ENCODE assay signal across 1 cellular context in genomic region chr7:149071641-149072437, GRCh38.
TF ChIP-seq lines count a peak whose summit lies in the region.

No MANE protein-coding gene starts in this region.

TF ChIP-seq in K562, 482 proteins besides CTCF, POLR2A, EP300 and RAD21:
- TF ChIP-seq TCF15 (CRISPR knock-in tag; IDR thresholded peaks at IDR 0.05) (no peak), NFIC (IDR thresholded peaks at IDR 0.05) (peak; percentile 15; the same call in 1 of the 2 replicates), PCBP1 (IDR thresholded peaks at IDR 0.05; ENCODE audit: low read depth, low read length, poor library complexity, severe bottlenecking) (peak; percentile 72), NR1H2 (CRISPR knock-in tag; IDR thresholded peaks at IDR 0.05) (no peak), ZKSCAN1 (IDR thresholded peaks at IDR 0.05; ENCODE audit: low read depth, low read length) (no peak), ZNF282 (CRISPR knock-in tag; IDR thresholded peaks at IDR 0.05) (peak; percentile 37; the same call in 1 of the 2 replicates), FOXJ3 (CRISPR knock-in tag; IDR thresholded peaks at IDR 0.05) (no peak), SMC3 (conservative IDR thresholded peaks at IDR 0.05; ENCODE audit: insufficient read depth, low read depth, low read length) (0 out of 2 replicates have a peak, but pooled peaks have one; percentile 34)
- TF ChIP-seq, protein P1, sequence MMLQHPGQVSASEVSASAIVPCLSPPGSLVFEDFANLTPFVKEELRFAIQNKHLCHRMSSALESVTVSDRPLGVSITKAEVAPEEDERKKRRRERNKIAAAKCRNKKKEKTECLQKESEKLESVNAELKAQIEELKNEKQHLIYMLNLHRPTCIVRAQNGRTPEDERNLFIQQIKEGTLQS (IDR thresholded peaks at IDR 0.05): peak; percentile 43; the same call in 1 of the 2 replicates
- TF ChIP-seq, protein P1 (CRISPR knock-in tag; conservative IDR thresholded peaks at IDR 0.05): no peak
- TF ChIP-seq, protein P2, sequence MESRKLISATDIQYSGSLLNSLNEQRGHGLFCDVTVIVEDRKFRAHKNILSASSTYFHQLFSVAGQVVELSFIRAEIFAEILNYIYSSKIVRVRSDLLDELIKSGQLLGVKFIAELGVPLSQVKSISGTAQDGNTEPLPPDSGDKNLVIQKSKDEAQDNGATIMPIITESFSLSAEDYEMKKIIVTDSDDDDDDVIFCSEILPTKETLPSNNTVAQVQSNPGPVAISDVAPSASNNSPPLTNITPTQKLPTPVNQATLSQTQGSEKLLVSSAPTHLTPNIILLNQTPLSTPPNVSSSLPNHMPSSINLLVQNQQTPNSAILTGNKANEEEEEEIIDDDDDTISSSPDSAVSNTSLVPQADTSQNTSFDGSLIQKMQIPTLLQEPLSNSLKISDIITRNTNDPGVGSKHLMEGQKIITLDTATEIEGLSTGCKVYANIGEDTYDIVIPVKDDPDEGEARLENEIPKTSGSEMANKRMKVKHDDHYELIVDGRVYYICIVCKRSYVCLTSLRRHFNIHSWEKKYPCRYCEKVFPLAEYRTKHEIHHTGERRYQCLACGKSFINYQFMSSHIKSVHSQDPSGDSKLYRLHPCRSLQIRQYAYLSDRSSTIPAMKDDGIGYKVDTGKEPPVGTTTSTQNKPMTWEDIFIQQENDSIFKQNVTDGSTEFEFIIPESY (CRISPR knock-in tag; IDR thresholded peaks at IDR 0.05): peak; percentile 99
